In the genomic region with DNA sequence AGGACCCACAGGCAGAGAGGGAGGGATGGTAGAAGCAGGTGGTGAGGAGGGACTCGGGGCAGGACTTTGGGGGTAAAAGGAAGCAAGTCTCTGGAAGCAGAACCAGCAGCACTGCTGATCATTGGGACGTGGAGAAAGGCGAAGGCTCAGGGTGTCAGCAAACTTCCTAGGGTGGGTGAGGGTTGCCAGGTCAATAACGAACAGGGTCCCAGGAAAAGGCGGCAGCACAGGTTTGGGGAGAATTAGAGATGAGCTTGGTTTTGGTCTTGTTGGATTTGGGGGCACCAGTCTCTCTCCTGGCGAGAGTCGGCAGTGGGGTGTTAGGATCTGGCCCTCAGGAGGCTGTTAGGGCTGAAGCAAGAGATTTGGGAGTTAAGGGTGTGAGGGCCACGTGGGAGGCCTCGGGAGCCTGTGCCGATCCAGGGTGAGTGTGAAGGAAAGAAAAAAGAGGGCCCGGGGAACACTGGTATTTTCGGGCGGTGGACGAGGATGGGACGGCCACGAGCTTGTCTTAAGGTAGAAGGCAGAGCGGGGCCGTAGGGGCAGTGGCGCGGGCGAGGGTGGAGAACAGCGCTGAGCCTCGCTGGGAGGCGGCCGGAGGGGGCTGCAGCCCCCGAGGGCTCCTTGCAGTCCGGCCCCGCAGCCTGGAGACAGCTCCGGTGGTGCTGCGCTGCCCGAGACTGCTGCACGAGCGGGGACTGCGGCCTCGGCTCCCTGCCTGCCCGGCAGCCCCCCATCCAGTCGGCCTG, we compare ENCODE assay signal across 9 cellular contexts. TPM values are rescaled to one million over a fixed set of nuclear protein-coding genes. Genes with fewer than 3 reads are reported as not detected.
DNase-seq lines count a peak whose midpoint lies in the region; ATAC-seq, FAIRE-seq and TF ChIP-seq lines count a peak whose summit lies in the region.
"Had no signal": no experiment of that assay in that cellular context is flagged by ENCODE, and none has a peak within 500 bp of the region (broad histone marks: within the 10 kb centered on the region; RNA-seq: fewer than 3 reads in every experiment).

No MANE protein-coding gene starts in this region.

- POLR2A ChIA-PET in K562 (lab: Yijun Ruan, JAX): interaction anchor here (0.6 to 2.3 kb wide), 4 partner anchors 9 to 113 kb away, joined by 3 to 10 read pairs (median 6); no protein-coding TSS in a partner anchor

- in situ Hi-C loops in K562 (cut with MboI): loop anchor here (10.0 kb wide), 2 partner anchors 51 to 109 kb away; partner anchors contain the start of genes TTC19 and ZSWIM7

- intact Hi-C loops in K562 (cut with micrococcal nuclease): loop anchor here (5.0 kb wide), 1 partner anchor 117 kb away; no protein-coding TSS in a partner anchor

- no peak for ATAC-seq in K562
- ATAC-seq in memory B cell (ENCODE audit: low read depth): no peak
- ATAC-seq in GM19452 (IDR thresholded peaks at IDR 0.05; ENCODE audit: unreplicated experiment): no peak

- TF ChIP-seq CTCF in K562 (IDR thresholded peaks at IDR 0.05 in 2 of 3, conservative IDR thresholded peaks at IDR 0.05 in 1 of 3; ENCODE audit: insufficient read depth in 2 of 3, low read depth in 1 of 3, low read length in 3 of 3): no peak
- no peak for TF ChIP-seq CTCF in type B pancreatic cell (conservative IDR thresholded peaks at IDR 0.05)

- peak overlapping the region; percentile 90; the same call in 1 of the 2 replicates for H3K4me2 ChIP-seq in K562 (ENCODE audit: insufficient read depth, low read length)
- H3K4me2 ChIP-seq: KMS-11 had no signal

- TF ChIP-seq RAD21 in K562 (CRISPR knock-in tag; conservative IDR thresholded peaks at IDR 0.05 in 1 of 2, IDR thresholded peaks at IDR 0.05 in 1 of 2): no peak

- no TSS peak for BruUV-seq in K562 (replicated peaks; lab: Mats Ljungman, UMichigan)

- H3K9me1 ChIP-seq in K562 (ENCODE audit: control insufficient read depth, insufficient read depth, low read length): no peaks in the 10 kb centered on the region

- H3K4me1 Mint-ChIP-seq in activated naive CD4-positive, alpha-beta T cell treated with anti-CD3 and anti-CD28 coated beads, Interleukin-2, amount 50 U/mL, for 24 hours: peaks cover 21% of the 10 kb centered on the region
- H3K4me1 Mint-ChIP-seq in memory B cell (peaks cover 9% of the 10 kb centered on the region), type B pancreatic cell (ENCODE audit: unreplicated experiment) (peaks cover 6% of the 10 kb centered on the region)

- 82% methylated on average over 13 of the region's 37 CpGs for whole genome bisulfite sequencing in K562 (ENCODE audit: insufficient coverage, low coverage, missing lambda C conversion rate)

- H3K27me3 ChIP-seq in K562 (ENCODE audit: control insufficient read depth in 2 of 2, insufficient read depth in 2 of 2, low read length in 2 of 2): no peaks in the 10 kb centered on the region

- no peak for TF ChIP-seq EP300 in K562 (IDR thresholded peaks at IDR 0.05; ENCODE audit: low read length)

- CTCF ChIA-PET in K562 (lab: Yijun Ruan, JAX; ENCODE audit: low intra/inter-chr PET ratio): interaction anchor here (0.6 to 2.2 kb wide), 7 partner anchors 14 to 684 kb away, joined by 3 to 12 read pairs (median 5); no protein-coding TSS in a partner anchor

- H3K4me3 ChIP-seq in K562: peak overlapping the region; percentile 61

- no peaks in the 10 kb centered on the region for H3K9me3 Mint-ChIP-seq in activated naive CD4-positive, alpha-beta T cell treated with anti-CD3 and anti-CD28 coated beads, Interleukin-2, amount 50 U/mL, for 24 hours
- H3K9me3 Mint-ChIP-seq in memory B cell: no peaks in the 10 kb centered on the region
- no peaks in the 10 kb centered on the region for H3K9me3 Mint-ChIP-seq in type B pancreatic cell

- peak overlapping the region; percentile 86 for H2AFZ ChIP-seq in K562 (ENCODE audit: low read depth, low read length)

- H3K79me2 ChIP-seq in K562 (ENCODE audit: control insufficient read depth, insufficient read depth, low read length): peaks cover 34% of the 10 kb centered on the region

- H3K9me3 ChIP-seq in K562 (replicated peaks; ENCODE audit: control insufficient read depth, insufficient read depth, low read depth, low read length): no peaks in the 10 kb centered on the region

- DNase-seq in activated naive CD4-positive, alpha-beta T cell treated with Interleukin-2 at 50 U/mL for 16 hours: no peak
- no peak for DNase-seq in K562 (ENCODE audit: extremely low read depth in 1 of 4, low spot score in 3 of 4)
- no peak for DNase-seq in memory B cell (ENCODE audit: low spot score in 2 of 2)
- no peak for DNase-seq in type B pancreatic cell (ENCODE audit: extremely low spot score, unreplicated experiment)
- no peak for DNase-seq in SKM-1 (lab: John Stamatoyannopoulos, UW; ENCODE audit: unreplicated experiment)
- no peak for DNase-seq in NCI-H2171 (lab: John Stamatoyannopoulos, UW)

- no peak overlapping the region for H3K27ac ChIP-seq in K562 (ENCODE audit: extremely low read depth, low read depth, low read length)
- H3K27ac ChIP-seq: KMS-11 had no signal

- H3K27me3 Mint-ChIP-seq in activated naive CD4-positive, alpha-beta T cell treated with anti-CD3 and anti-CD28 coated beads, Interleukin-2, amount 50 U/mL, for 24 hours: peaks cover 12% of the 10 kb centered on the region
- H3K27me3 Mint-ChIP-seq in memory B cell (peaks cover 23% of the 10 kb centered on the region), type B pancreatic cell (peaks cover 44% of the 10 kb centered on the region)

- H3K4me3 Mint-ChIP-seq in activated naive CD4-positive, alpha-beta T cell treated with anti-CD3 and anti-CD28 coated beads, Interleukin-2, amount 50 U/mL, for 24 hours: peak overlapping the region; percentile 84
- H3K4me3 Mint-ChIP-seq in memory B cell (peak overlapping the region; percentile 84), type B pancreatic cell (peak overlapping the region; percentile 89)

- peak overlapping the region; percentile 9 for H3K27ac Mint-ChIP-seq in activated naive CD4-positive, alpha-beta T cell treated with anti-CD3 and anti-CD28 coated beads, Interleukin-2, amount 50 U/mL, for 24 hours
- no peak overlapping the region for H3K27ac Mint-ChIP-seq in memory B cell
- peak overlapping the region; percentile 51 for H3K27ac Mint-ChIP-seq in type B pancreatic cell

- no peak for TF ChIP-seq POLR2A in K562 (conservative IDR thresholded peaks at IDR 0.05)

- FAIRE-seq in K562 (lab: Jason Lieb, UNC): no peak

- H3K36me3 Mint-ChIP-seq in activated naive CD4-positive, alpha-beta T cell treated with anti-CD3 and anti-CD28 coated beads, Interleukin-2, amount 50 U/mL, for 24 hours: peaks cover 3% of the 10 kb centered on the region
- H3K36me3 Mint-ChIP-seq in memory B cell: no peaks in the 10 kb centered on the region
- H3K36me3 Mint-ChIP-seq in type B pancreatic cell: no peaks in the 10 kb centered on the region

- peak overlapping the region; percentile 77 to 97; a peak in 3 of 4 replicates for H3K9ac ChIP-seq in K562 (ENCODE audit: insufficient read depth in 1 of 2, low read depth in 2 of 2, low read length in 2 of 2)
- H3K9ac ChIP-seq: KMS-11 had no signal

- peaks cover 16 to 36% of the 10 kb centered on the region in 2 experiments; a peak in 4 of 5 replicates for H3K4me1 ChIP-seq in K562 (replicated peaks in 1 of 2; ENCODE audit: control insufficient read depth in 2 of 2, insufficient read depth in 2 of 2, low read length in 2 of 2)

- no peaks in the 10 kb centered on the region for H4K20me1 ChIP-seq in K562 (replicated peaks; ENCODE audit: control insufficient read depth, insufficient read depth, low read length)

- H3K36me3 ChIP-seq in K562 (ENCODE audit: control insufficient read depth, insufficient read depth, low read length): no peaks in the 10 kb centered on the region

RNA-seq across cellular contexts. Expression of gene ADORA2B, which starts 0.8 kb away (rescaled TPM):
- total RNA-seq in K562 (2011; cell fraction: chromatin; rRNA removed; ENCODE audit: low replicate concordance): 21.3 and 28.9 TPM in 2 replicates
- total RNA-seq in K562 (2011; cell fraction: nucleolus; rRNA removed): 24.9 and 28.0 TPM in 2 replicates
- total RNA-seq in K562 (2011; cell fraction: nucleoplasm; rRNA removed): 20.6 and 25.3 TPM in 2 replicates
- 10.5 and 15.7 TPM in 2 replicates for total RNA-seq in K562 (2014; rRNA removed)
- total RNA-seq in K562 (2014; rRNA removed; fragmentation: Illumina TruSeq; extraction: Trizol): 9.4 and 10.8 TPM in 2 replicates
- total RNA-seq in K562 (2015; rRNA removed; fragmentation: Illumina TruSeq; extraction: Trizol): 7.9 and 9.0 TPM in 2 replicates
- total RNA-seq in K562 (2021): 10.7 and 12.2 TPM in 2 replicates
- polyA plus RNA-seq in K562 (2011; rRNA removed): 13.7 and 16.6 TPM in 2 replicates
- 18.2 and 33.7 TPM in 2 replicates for polyA plus RNA-seq in K562 (2011; cell fraction: cytosol; rRNA removed)
- 7.3 and 8.3 TPM in 2 replicates for polyA plus RNA-seq in K562 (2011; cell fraction: nucleus; rRNA removed)
- 7.2 and 8.8 TPM in 2 replicates for polyA plus RNA-seq in K562 (2012)
- 9.2 and 10.5 TPM in 2 replicates for polyA plus RNA-seq in K562 (2014; fragmentation: Illumina TruSeq; extraction: Trizol)
- polyA plus RNA-seq in K562 (2014; fragmentation: Nextera tagmentation; extraction: Ambion mirVana): 1 to 10 TPM; 6.4 to 9.2 TPM
- polyA plus RNA-seq in K562 (2014; rRNA removed): 12.7 and 13.7 TPM in 2 replicates
- polyA minus RNA-seq in K562 (2011; rRNA and poly(A)+ RNA removed): 12.5 and 14.5 TPM in 2 replicates
- 8.0 and 10.0 TPM in 2 replicates for polyA minus RNA-seq in K562 (2011; cell fraction: cytosol; rRNA and poly(A)+ RNA removed)
- 5.8 and 9.1 TPM in 2 replicates for polyA minus RNA-seq in K562 (2011; cell fraction: nucleus; rRNA and poly(A)+ RNA removed)
- total RNA-seq in type B pancreatic cell (ENCODE audit: low replicate concordance): 2.0 and 4.0 TPM in 2 replicates

RNA-seq across cellular contexts. Expression of gene ZSWIM7, which starts 55.4 kb away (rescaled TPM):
- 7.0 and 12.4 TPM in 2 replicates for total RNA-seq in K562 (2011; cell fraction: chromatin; rRNA removed; ENCODE audit: low replicate concordance)
- total RNA-seq in K562 (2011; cell fraction: nucleolus; rRNA removed): 3.3 and 4.0 TPM in 2 replicates
- 4.5 and 7.0 TPM in 2 replicates for total RNA-seq in K562 (2011; cell fraction: nucleoplasm; rRNA removed)
- total RNA-seq in K562 (2014; rRNA removed) (15.1 and 15.3 TPM in 2 replicates), K562 (2014; rRNA removed; fragmentation: Illumina TruSeq; extraction: Trizol) (9.8 and 11.0 TPM in 2 replicates), K562 (2015; rRNA removed; fragmentation: Illumina TruSeq; extraction: Trizol) (7.9 and 9.5 TPM in 2 replicates), K562 (2021) (6.8 and 9.0 TPM in 2 replicates), type B pancreatic cell (ENCODE audit: low replicate concordance) (20.7 and 26.4 TPM in 2 replicates)
- polyA plus RNA-seq in K562 (2011; rRNA removed) (17.2 and 18.7 TPM in 2 replicates), K562 (2014; fragmentation: Illumina TruSeq; extraction: Trizol) (7.4 and 10.0 TPM in 2 replicates), K562 (2014; fragmentation: Nextera tagmentation; extraction: Ambion mirVana) (1 to 10 TPM; 5.9 to 8.0 TPM), K562 (2014; rRNA removed) (15.5 and 22.7 TPM in 2 replicates)
- 12.4 and 15.1 TPM in 2 replicates for polyA plus RNA-seq in K562 (2011; cell fraction: cytosol; rRNA removed)
- polyA plus RNA-seq in K562 (2011; cell fraction: nucleus; rRNA removed): 12.1 and 12.3 TPM in 2 replicates
- 10.6 and 12.0 TPM in 2 replicates for polyA plus RNA-seq in K562 (2012)
- 8.1 and 10.3 TPM in 2 replicates for polyA minus RNA-seq in K562 (2011; rRNA and poly(A)+ RNA removed)
- 3.0 and 4.1 TPM in 2 replicates for polyA minus RNA-seq in K562 (2011; cell fraction: cytosol; rRNA and poly(A)+ RNA removed)
- 1.9 and 3.2 TPM in 2 replicates for polyA minus RNA-seq in K562 (2011; cell fraction: nucleus; rRNA and poly(A)+ RNA removed)

RNA-seq across cellular contexts. Expression of gene TTC19, which starts 55.5 kb away (rescaled TPM):
- total RNA-seq in K562 (2011; cell fraction: chromatin; rRNA removed; ENCODE audit: low replicate concordance): 24.1 and 46.0 TPM in 2 replicates
- 21.0 and 27.5 TPM in 2 replicates for total RNA-seq in K562 (2011; cell fraction: nucleolus; rRNA removed)
- total RNA-seq in K562 (2011; cell fraction: nucleoplasm; rRNA removed): 32.6 and 47.8 TPM in 2 replicates
- 42.0 and 60.8 TPM in 2 replicates for total RNA-seq in K562 (2014; rRNA removed)
- total RNA-seq in K562 (2014; rRNA removed; fragmentation: Illumina TruSeq; extraction: Trizol): 26.5 and 30.1 TPM in 2 replicates
- total RNA-seq in K562 (2015; rRNA removed; fragmentation: Illumina TruSeq; extraction: Trizol): 19.1 and 20.3 TPM in 2 replicates
- 23.8 and 25.6 TPM in 2 replicates for total RNA-seq in K562 (2021)
- polyA plus RNA-seq in K562 (2011; rRNA removed): 6.3 and 8.1 TPM in 2 replicates
- 5.9 and 11.5 TPM in 2 replicates for polyA plus RNA-seq in K562 (2011; cell fraction: cytosol; rRNA removed)
- 10.5 and 11.8 TPM in 2 replicates for polyA plus RNA-seq in K562 (2011; cell fraction: nucleus; rRNA removed)
- 19.6 and 25.0 TPM in 2 replicates for polyA plus RNA-seq in K562 (2012)
- polyA plus RNA-seq in K562 (2014; fragmentation: Illumina TruSeq; extraction: Trizol): 24.6 and 27.6 TPM in 2 replicates
- polyA plus RNA-seq in K562 (2014; fragmentation: Nextera tagmentation; extraction: Ambion mirVana): 10 to 100 TPM in 1 of 2 experiments, 1 to 10 TPM in 1; 8.9 to 10.5 TPM
- polyA plus RNA-seq in K562 (2014; rRNA removed): 16.1 and 25.3 TPM in 2 replicates
- polyA minus RNA-seq in K562 (2011; rRNA and poly(A)+ RNA removed): 11.0 and 13.2 TPM in 2 replicates
- 12.8 and 13.1 TPM in 2 replicates for polyA minus RNA-seq in K562 (2011; cell fraction: cytosol; rRNA and poly(A)+ RNA removed)
- polyA minus RNA-seq in K562 (2011; cell fraction: nucleus; rRNA and poly(A)+ RNA removed): 22.3 and 23.7 TPM in 2 replicates
- 43.3 and 46.3 TPM in 2 replicates for total RNA-seq in type B pancreatic cell (ENCODE audit: low replicate concordance)
